In genomic region chr7:21427861-21428641, GRCh38 we compare ENCODE assay signal across 8 cellular contexts. TPM values are rescaled to one million over a fixed set of nuclear protein-coding genes. Genes with fewer than 3 reads are reported as not detected.
DNase-seq lines count a peak whose midpoint lies in the region; ATAC-seq, FAIRE-seq and TF ChIP-seq lines count a peak whose summit lies in the region.

Gene SP4, plus strand, starts transcription at chr7:21428083. Its CDS starts 169 bp downstream, at chr7:21428252.

- H3K27ac ChIP-seq in HUES48 (ENCODE audit: low read depth, low read length) (peak within 1 kb of the TSS; percentile 99), H1 (ENCODE audit: low read depth, low read length) (peak within 1 kb of the TSS; percentile 92), mesendoderm (ENCODE audit: low read depth, low read length) (peak within 1 kb of the TSS; percentile 94)

- H4K5ac ChIP-seq in H1 (ENCODE audit: insufficient read length, low read depth, low read length), result peak within 1 kb of the TSS; percentile 92
- H4K5ac ChIP-seq in mesendoderm (ENCODE audit: low read length), result no peak within 1 kb of the TSS

- H3K27me3 Mint-ChIP-seq in activated CD8-positive, alpha-beta memory T cell treated with anti-CD3 and anti-CD28 coated beads, Interleukin-2, amount 10 ng/mL, durations not matched to agents 7 days and 5 days, result no peaks in the 10 kb centered on the region

- ATAC-seq in GM21423 (IDR thresholded peaks at IDR 0.05; ENCODE audit: unreplicated experiment), result peak; percentile 65
- ATAC-seq in activated CD8-positive, alpha-beta memory T cell treated with anti-CD3 and anti-CD28 coated beads, Interleukin-2, amount 10 ng/mL, durations not matched to agents 7 days and 5 days, result peak; percentile 80

- peak; percentile 72 to 87 for TF ChIP-seq POLR2A in H1 (IDR thresholded peaks at IDR 0.05; ENCODE audit: control extremely low read depth in 1 of 2, low read depth in 2 of 2, low read length in 2 of 2)

- FAIRE-seq in H1 (lab: Jason Lieb, UNC), result no peak

- H2BK5ac ChIP-seq in H1 (ENCODE audit: low read depth, low read length) (peak within 1 kb of the TSS; percentile 95), mesendoderm (ENCODE audit: low read length) (peak within 1 kb of the TSS; percentile 18)

- TF ChIP-seq EP300 in H1 (IDR thresholded peaks at IDR 0.05; ENCODE audit: borderline replicate concordance in 1 of 2, low read depth in 2 of 2, low read length in 2 of 2), result no peak

- H4K8ac ChIP-seq in H1 (ENCODE audit: extremely low read depth, insufficient read depth, low read length) (peak within 1 kb of the TSS; percentile 98), mesendoderm (ENCODE audit: low read depth, low read length) (no peak within 1 kb of the TSS)

- peak within 1 kb of the TSS; percentile 92 for H3K9ac ChIP-seq in HUES48 (ENCODE audit: low read depth, low read length)
- peak within 1 kb of the TSS; percentile 88 for H3K9ac ChIP-seq in NT2/D1 (ENCODE audit: insufficient read length, low read depth)
- H3K9ac ChIP-seq in H1 (replicated peaks in 1 of 4; ENCODE audit: extremely low read depth in 1 of 4, low read depth in 3 of 4, low read length in 3 of 4), result peak within 1 kb of the TSS; percentile 85 to 97 (median 88)
- H3K9ac ChIP-seq in mesendoderm (ENCODE audit: low read length), result peak within 1 kb of the TSS; percentile 85

- DNase-seq in Caki2 (ENCODE audit: low read depth) (peak; percentile 97), NT2/D1 (ENCODE audit: low read depth, low spot score) (peak; percentile 95), H1 (ENCODE audit: low read depth in 1 of 2, low spot score in 2 of 2) (peak; percentile 65 to 94), mesendoderm (peak; percentile 98)
- DNase-seq in activated CD8-positive, alpha-beta memory T cell treated with anti-CD3 and anti-CD28 coated beads, Interleukin-2, amount 10 ng/mL, durations not matched to agents 7 days and 5 days, result peak; percentile 97
- peak; percentile 96 for DNase-seq in stimulated activated CD8-positive, alpha-beta memory T cell treated with anti-CD3 and anti-CD28 coated beads, Interleukin-12 subunit alpha, Interleukin-12 subunit beta, amount 100 ng/mL, for 4 hours (ENCODE audit: low read depth)

- POLR2A ChIA-PET in H1 (lab: Charles Lee; ENCODE audit: partially characterized antibody), result interaction anchor here (0.6 to 3.2 kb wide), 25 partner anchors 9 to 645 kb away, joined by 3 to 19 read pairs (median 4); no protein-coding TSS in a partner anchor

- 1% methylated on average over 10 of the region's 63 CpGs; no CpG with 5 or more reads in 1 of the 2 experiments for WGBS in H1 (ENCODE audit: extremely low coverage in 1 of 2, insufficient coverage in 1 of 2, insufficient read length in 1 of 2, insufficient replicate concordance in 2 of 2, low coverage in 1 of 2, low lambda C conversion rate in 2 of 2, missing lambda C conversion rate in 1 of 2), 2 experiments
- no CpG with 5 or more reads among the region's 63 CpGs for WGBS in mesendoderm (ENCODE audit: extremely low coverage, insufficient coverage, low lambda C conversion rate)

- in situ Hi-C loops in Caki2 (cut with HindIII; ENCODE audit: low pct_unique_long_range_greater_than_20kb, low sequenced_read_pairs), result no loop called here

- H3K9me3 Mint-ChIP-seq in activated CD8-positive, alpha-beta memory T cell treated with anti-CD3 and anti-CD28 coated beads, Interleukin-2, amount 10 ng/mL, durations not matched to agents 7 days and 5 days (ENCODE audit: low read depth), result no peaks in the 10 kb centered on the region

- H3K4me2 ChIP-seq in H1 (ENCODE audit: insufficient read depth in 1 of 2, low read depth in 2 of 2, low read length in 2 of 2) (peak within 1 kb of the TSS; percentile 86 to 100), mesendoderm (ENCODE audit: low read length) (peak within 1 kb of the TSS; percentile 14)

- CTCF ChIA-PET in activated CD8-positive, alpha-beta memory T cell treated with anti-CD3 and anti-CD28 coated beads, Interleukin-2, amount 10 ng/mL, durations not matched to agents 7 days and 5 days (lab: Charles Lee), result interaction anchor here (0.7 to 2.4 kb wide), 9 partner anchors 10 to 517 kb away, joined by 3 to 13 read pairs (median 4); no protein-coding TSS in a partner anchor
- CTCF ChIA-PET in H1 (lab: Charles Lee; ENCODE audit: partially characterized antibody), result interaction anchor here (0.9 to 1.2 kb wide), 2 partner anchors 12 to 44 kb away, joined by 3 read pairs; no protein-coding TSS in a partner anchor

- peak in 1 of 2 experiments; percentile 10; a peak in 1 of 4 replicates for TF ChIP-seq RAD21 in H1 (IDR thresholded peaks at IDR 0.05 in 1 of 2, conservative IDR thresholded peaks at IDR 0.05 in 1 of 2; ENCODE audit: low read depth in 2 of 2, low read length in 2 of 2)

- H3K56ac ChIP-seq in H1 (replicated peaks; ENCODE audit: insufficient read length, low read depth, low read length) (peak within 1 kb of the TSS; percentile 92), mesendoderm (ENCODE audit: low read length) (peak within 1 kb of the TSS; percentile 84)

- H3K4ac ChIP-seq in H1 (replicated peaks; ENCODE audit: insufficient read length, low read depth, low read length) (peak within 1 kb of the TSS; percentile 65), mesendoderm (ENCODE audit: low read depth, low read length) (peak within 1 kb of the TSS; percentile 83)

- no peak within 1 kb of the TSS for H3K14ac ChIP-seq in H1 (ENCODE audit: insufficient read length)

- peak within 1 kb of the TSS; percentile 99 for H3K4me3 Mint-ChIP-seq in activated CD8-positive, alpha-beta memory T cell treated with anti-CD3 and anti-CD28 coated beads, Interleukin-2, amount 10 ng/mL, durations not matched to agents 7 days and 5 days

- no peak within 1 kb of the TSS for H3K23ac ChIP-seq in H1 (ENCODE audit: insufficient read length)
- H3K23ac ChIP-seq in mesendoderm (ENCODE audit: low read length), result no peak within 1 kb of the TSS

- TF ChIP-seq CTCF in H1 (IDR thresholded peaks at IDR 0.05; ENCODE audit: control extremely low read depth in 1 of 3, insufficient read depth in 1 of 3, low read depth in 1 of 3, low read length in 3 of 3), result no peak

- no peak within 1 kb of the TSS for H2AFZ ChIP-seq in H1 (ENCODE audit: low read length)

- H3K27ac Mint-ChIP-seq in activated CD8-positive, alpha-beta memory T cell treated with anti-CD3 and anti-CD28 coated beads, Interleukin-2, amount 10 ng/mL, durations not matched to agents 7 days and 5 days, result peak within 1 kb of the TSS; percentile 100

- peaks cover 44% of the 10 kb centered on the region for H3K36me3 Mint-ChIP-seq in activated CD8-positive, alpha-beta memory T cell treated with anti-CD3 and anti-CD28 coated beads, Interleukin-2, amount 10 ng/mL, durations not matched to agents 7 days and 5 days

- H3K4me1 Mint-ChIP-seq in activated CD8-positive, alpha-beta memory T cell treated with anti-CD3 and anti-CD28 coated beads, Interleukin-2, amount 10 ng/mL, durations not matched to agents 7 days and 5 days, result peaks cover 43% of the 10 kb centered on the region

- H3K36me3 ChIP-seq in HUES48 (ENCODE audit: control insufficient read depth, insufficient read depth, low read length) (peaks cover 17% of the 10 kb centered on the region), NT2/D1 (ENCODE audit: insufficient read depth, insufficient read length, low read length) (peaks cover 23% of the 10 kb centered on the region), H1 (ENCODE audit: control insufficient read depth in 2 of 4, insufficient read depth in 4 of 4, low read length in 3 of 4) (peaks cover 5 to 22% (median 7%) of the 10 kb centered on the region in 4 experiments; a peak in 7 of 8 replicates), mesendoderm (ENCODE audit: control insufficient read depth, insufficient read depth, low read length) (no peaks in the 10 kb centered on the region)

- H3K9me3 ChIP-seq in HUES48 (ENCODE audit: control insufficient read depth, insufficient read depth, low read length) (no peaks in the 10 kb centered on the region), NT2/D1 (ENCODE audit: insufficient read depth, low read length) (no peaks in the 10 kb centered on the region), H1 (ENCODE audit: insufficient read depth in 2 of 2, low read depth in 1 of 2, low read length in 1 of 2) (no peaks in the 10 kb centered on the region)

- H2AK5ac ChIP-seq in H1 (ENCODE audit: low read depth, low read length), result peak within 1 kb of the TSS; percentile 82; the same call in 1 of the 2 replicates
- H2AK5ac ChIP-seq in mesendoderm (ENCODE audit: low read length), result no peak within 1 kb of the TSS

- H3K79me2 ChIP-seq in H1 (ENCODE audit: control insufficient read depth in 1 of 2, insufficient read depth in 2 of 2, low read length in 2 of 2) (peaks cover 7 to 45% of the 10 kb centered on the region in 2 experiments), mesendoderm (ENCODE audit: control insufficient read depth, insufficient read depth, low read length) (peaks cover 12% of the 10 kb centered on the region)

- H2BK20ac ChIP-seq in H1 (ENCODE audit: low read length), result no peak within 1 kb of the TSS

- H3K4me1 ChIP-seq in HUES48 (ENCODE audit: control insufficient read depth, insufficient read depth, low read length), result peaks cover 46% of the 10 kb centered on the region
- H3K4me1 ChIP-seq in NT2/D1 (ENCODE audit: insufficient read depth, insufficient read length), result peaks cover 9% of the 10 kb centered on the region
- peaks cover 10 to 23% (median 21%) of the 10 kb centered on the region in 4 experiments for H3K4me1 ChIP-seq in H1 (replicated peaks in 1 of 4; ENCODE audit: control insufficient read depth in 3 of 4, insufficient read depth in 4 of 4, low read length in 3 of 4)
- H3K4me1 ChIP-seq in mesendoderm (ENCODE audit: control insufficient read depth, low read depth, low read length), result peaks cover 11% of the 10 kb centered on the region

- no peak within 1 kb of the TSS for H2BK120ac ChIP-seq in H1 (replicated peaks; ENCODE audit: low read depth, low read length)
- peak within 1 kb of the TSS; percentile 18 for H2BK120ac ChIP-seq in mesendoderm (ENCODE audit: low read depth, low read length)

- H3K23me2 ChIP-seq in H1 (ENCODE audit: low read depth, low read length), result peaks cover 13% of the 10 kb centered on the region

- H2BK15ac ChIP-seq in H1 (ENCODE audit: low read length) (no peak within 1 kb of the TSS), mesendoderm (replicated peaks; ENCODE audit: low read depth) (no peak within 1 kb of the TSS)

- H3K79me1 ChIP-seq in H1 (ENCODE audit: low read depth, low read length) (peaks cover 3% of the 10 kb centered on the region; the same call in 1 of the 2 replicates), mesendoderm (ENCODE audit: low read length) (peaks cover 8% of the 10 kb centered on the region)

- peak within 1 kb of the TSS; percentile 86; the same call in 1 of the 2 replicates for H3K18ac ChIP-seq in H1 (ENCODE audit: extremely low read depth, low read length)
- H3K18ac ChIP-seq in mesendoderm (ENCODE audit: low read length), result peak within 1 kb of the TSS; percentile 97

- H3K27me3 ChIP-seq in HUES48 (ENCODE audit: control insufficient read depth, insufficient read depth, low read length) (no peaks in the 10 kb centered on the region), NT2/D1 (ENCODE audit: insufficient read depth, insufficient read length) (no peaks in the 10 kb centered on the region), H1 (replicated peaks in 1 of 4; ENCODE audit: control insufficient read depth in 3 of 4, extremely low read depth in 1 of 4, insufficient read depth in 3 of 4, low read length in 3 of 4) (no peaks in the 10 kb centered on the region), mesendoderm (ENCODE audit: insufficient read depth, low read length, poor library complexity) (no peaks in the 10 kb centered on the region)

- H2BK12ac ChIP-seq in H1 (ENCODE audit: low read depth, low read length), result peak within 1 kb of the TSS; percentile 60; the same call in 1 of the 2 replicates

- peaks cover 0 to 8% of the 10 kb centered on the region in 2 experiments for H4K20me1 ChIP-seq in H1 (replicated peaks in 1 of 2; ENCODE audit: control insufficient read depth in 1 of 2, insufficient read depth in 2 of 2, low read length in 2 of 2)

- peak within 1 kb of the TSS; percentile 77 for H4K91ac ChIP-seq in H1 (replicated peaks; ENCODE audit: insufficient read length, low read length)

- H3K4me3 ChIP-seq in HUES48 (ENCODE audit: low read depth, low read length) (peak within 1 kb of the TSS; percentile 91), NT2/D1 (ENCODE audit: insufficient read length, low read depth) (peak within 1 kb of the TSS; percentile 79), H1 (ENCODE audit: extremely low read depth in 1 of 4, insufficient read depth in 2 of 4, low read depth in 3 of 4, low read length in 4 of 4) (peak within 1 kb of the TSS; percentile 79 to 97 (median 85)), mesendoderm (ENCODE audit: low read length) (peak within 1 kb of the TSS; percentile 63)

RNA-seq across cellular contexts. Expression of gene SP4, which starts in this region (rescaled TPM):
- 2.5 and 3.0 TPM in 2 replicates for total RNA-seq in Caki2 (2014; rRNA removed; shearing (Covaris generic); ENCODE audit: low replicate concordance)
- total RNA-seq in activated CD8-positive, alpha-beta memory T cell treated with anti-CD3 and anti-CD28 coated beads, Interleukin-2, amount 10 ng/mL, durations not matched to agents 7 days and 5 days, result 10 to 100 TPM; 55.9 to 58.7 TPM
- total RNA-seq in H1 (2021; fragmentation: NEBNext Ultra II Directional; extraction: Animal tissue kit (Norgen Biotek cat#: 25700)), result 24.0 and 24.8 TPM in 2 replicates
- 6.5 and 10.0 TPM in 2 replicates for polyA plus RNA-seq in H1 (2011; rRNA removed)
- 9.4 TPM for polyA plus RNA-seq in H1 (2011; cell fraction: cytosol; rRNA removed)
- polyA plus RNA-seq in H1 (2011; cell fraction: nucleus; rRNA removed), result 7.4 TPM
- polyA plus RNA-seq in H1 (2012, experiment 1 of 2), result 4.8 to 10.0 TPM (median 7.4 TPM) in 4 replicates
- polyA plus RNA-seq in H1 (2012, experiment 2 of 2), result 0.91 TPM
- polyA plus RNA-seq in H1 (2013, experiment 1 of 2), result 10.0 TPM
- 8.9 TPM for polyA plus RNA-seq in H1 (2013, experiment 2 of 2)
- polyA minus RNA-seq in H1 (2011; rRNA and poly(A)+ RNA removed), result 69.6 and 81.3 TPM in 2 replicates
- 28.8 TPM for polyA minus RNA-seq in H1 (2011; cell fraction: cytosol; rRNA and poly(A)+ RNA removed)
- polyA minus RNA-seq in H1 (2011; cell fraction: nucleus; rRNA and poly(A)+ RNA removed), result 70.7 TPM
- 8.6 TPM for polyA plus RNA-seq in mesendoderm (2013, experiment 1 of 2)
- 8.3 TPM for polyA plus RNA-seq in mesendoderm (2013, experiment 2 of 2)

Comparison
In these comparisons a context has a peak if more than half of its experiments do, and no peak if none do; other contexts are left out.
1. Peak in every context shown above with its lines: DNase-seq, ATAC-seq, H3K4me3 ChIP-seq and H3K27ac ChIP-seq.